In the genomic region with DNA sequence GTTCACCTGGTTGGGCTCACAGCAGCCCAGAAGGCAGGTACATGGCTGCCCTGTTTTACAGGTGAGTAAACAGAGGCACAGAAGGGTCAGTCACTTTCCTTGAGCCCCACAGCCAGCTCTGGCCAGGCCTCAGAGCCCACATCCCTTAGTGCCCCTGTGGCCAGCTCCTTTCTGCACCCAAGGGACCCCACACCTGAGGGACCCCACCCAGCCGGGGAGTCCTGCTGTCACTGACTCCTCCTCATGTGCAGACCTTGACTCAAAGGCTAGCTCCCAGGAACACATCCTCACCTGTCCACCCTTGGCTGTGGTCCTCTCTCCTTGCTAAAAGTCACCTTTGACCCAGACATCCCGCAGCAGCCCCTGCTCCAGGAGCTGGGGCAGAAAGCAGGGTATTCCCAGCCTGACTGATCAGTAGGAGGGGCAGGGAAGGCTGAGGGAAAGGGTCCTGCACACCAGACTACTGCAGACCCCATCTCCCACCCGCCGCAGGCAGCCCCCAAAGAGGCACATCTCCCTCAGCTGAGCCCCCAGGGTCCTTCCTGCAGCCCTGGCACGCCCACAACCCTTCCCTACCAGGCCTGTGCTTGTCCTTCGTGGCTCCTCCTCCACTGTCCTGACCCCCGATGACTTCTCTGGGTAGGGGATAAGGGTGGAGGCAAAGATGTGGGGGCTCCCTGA, we compare ENCODE assay signal across 27 cellular contexts. TPM values are rescaled to one million over a fixed set of nuclear protein-coding genes. Genes with fewer than 3 reads are reported as not detected.
DNase-seq lines count a peak whose midpoint lies in the region; ATAC-seq, FAIRE-seq and TF ChIP-seq lines count a peak whose summit lies in the region.
"Had no signal": no experiment of that assay in that cellular context is flagged by ENCODE, and none has a peak within 500 bp of the region (broad histone marks: within the 10 kb centered on the region; RNA-seq: fewer than 3 reads in every experiment).

No MANE protein-coding gene starts in this region.

- H3K27ac Mint-ChIP-seq in MCF 10A (ENCODE audit: low read depth, unreplicated experiment) (peak overlapping the region; percentile 71), brain (peak overlapping the region in 4 of 5 experiments; percentile 81 to 91 (median 87))
- H3K27ac Mint-ChIP-seq: dendritic cell treated with granulocyte-macrophage colony-stimulating factor and Interleukin-4, amounts not matched to agents 40 ng/mL and 50 ng/mL, for 4 days had no signal

- BruUV-seq in MCF 10A (replicated peaks; lab: Mats Ljungman, UMichigan) = no TSS peak

- TF ChIP-seq CTCF in MCF 10A (IDR thresholded peaks at IDR 0.05; ENCODE audit: unreplicated experiment) = no peak
- TF ChIP-seq CTCF in breast epithelium (IDR thresholded peaks at IDR 0.05) = no peak
- TF ChIP-seq CTCF in brain (conservative IDR thresholded peaks at IDR 0.05) = no peak
- no peak for TF ChIP-seq CTCF in kidney (IDR thresholded peaks at IDR 0.05; ENCODE audit: borderline replicate concordance, extremely low read depth, insufficient read depth)
- no peak for TF ChIP-seq CTCF in upper lobe of right lung (IDR thresholded peaks at IDR 0.05)

- POLR2A ChIA-PET in MCF 10A (lab: Yijun Ruan, JAX) = interaction anchor here (0.6 to 5.1 kb wide), 7 partner anchors 10 to 85 kb away, joined by 3 to 95 read pairs (median 11); a partner anchor contains a TSS

- H3K27me3 Mint-ChIP-seq in MCF 10A (ENCODE audit: insufficient read depth, unreplicated experiment) (no peaks in the 10 kb centered on the region), brain (peaks cover 8% of the 10 kb centered on the region)

- CTCF ChIA-PET in MCF 10A (lab: Yijun Ruan, JAX) = interaction anchor here (0.7 to 2.5 kb wide), 6 partner anchors 28 to 94 kb away, joined by 3 to 21 read pairs (median 8); no protein-coding TSS in a partner anchor

- intact Hi-C loops in MCF 10A (cut with micrococcal nuclease) (loop anchor here (5.0 kb wide), 1 partner anchor 40 kb away; no protein-coding TSS in a partner anchor), breast epithelium (cut with DNase I; ENCODE audit: low total_unique reads) (no loop called here), kidney (cut with DNase I) (no loop called here), upper lobe of right lung (cut with DNase I) (no loop called here)

- H3K4me1 Mint-ChIP-seq in MCF 10A (ENCODE audit: insufficient read depth, unreplicated experiment) = peaks cover 61% of the 10 kb centered on the region
- peaks cover 52% of the 10 kb centered on the region for H3K4me1 Mint-ChIP-seq in brain

- no peaks in the 10 kb centered on the region for H3K4me1 ChIP-seq in breast epithelium
- no peaks in the 10 kb centered on the region for H3K4me1 ChIP-seq in kidney (ENCODE audit: control insufficient read depth in 1 of 2, insufficient read depth in 1 of 2, low read depth in 1 of 2, low read length in 2 of 2)
- H3K4me1 ChIP-seq in upper lobe of right lung = no peaks in the 10 kb centered on the region

- no peaks in the 10 kb centered on the region for H3K9me3 ChIP-seq in breast epithelium
- H3K9me3 ChIP-seq in kidney (ENCODE audit: control insufficient read depth in 1 of 2, low read length in 2 of 2) = no peaks in the 10 kb centered on the region
- H3K9me3 ChIP-seq in upper lobe of right lung = no peaks in the 10 kb centered on the region
- H3K9me3 ChIP-seq: upper lobe of left lung had no signal

- H3K4me3 ChIP-seq in breast epithelium (no peak overlapping the region), kidney (ENCODE audit: low read length in 2 of 2) (no peak overlapping the region), upper lobe of right lung (no peak overlapping the region)
- H3K4me3 ChIP-seq: upper lobe of left lung had no signal

- H3K4me3 Mint-ChIP-seq in MCF 10A (ENCODE audit: unreplicated experiment) (peak overlapping the region; percentile 35), brain (no peak overlapping the region)
- H3K4me3 Mint-ChIP-seq: activated CD4-positive, alpha-beta T cell treated with anti-CD3 and anti-CD28 coated beads, Interleukin-2, amount 10 ng/mL, durations not matched to agents 24 days and 14 days; dendritic cell treated with granulocyte-macrophage colony-stimulating factor and Interleukin-4, amounts not matched to agents 40 ng/mL and 50 ng/mL, for 4 days; naive B cell had no signal

- ATAC-seq in upper lobe of right lung = no peak
- ATAC-seq: left cardiac atrium had no signal

- DNase-seq in MCF 10A (ENCODE audit: unreplicated experiment) (no peak), breast epithelium (ENCODE audit: low spot score in 2 of 2) (no peak), kidney (peak; percentile 60), upper lobe of right lung (peak; percentile 44), iPS-NIHi7 (ENCODE audit: extremely low spot score) (no peak), GDM1 (lab: John Stamatoyannopoulos, UW) (no peak), NCI-H446 (lab: John Stamatoyannopoulos, UW) (no peak)
- DNase-seq: activated CD4-positive, alpha-beta T cell treated with anti-CD3 and anti-CD28 coated beads, Interleukin-2, amount 10 ng/mL, durations not matched to agents 24 days and 14 days; activated naive CD4-positive, alpha-beta T cell treated with anti-CD3 and anti-CD28 coated beads, Interleukin-2, amount 50 U/mL, for 16 hours; AML-193; amygdala; COR-L47; DND-41; left cardiac atrium; MV-4-11; naive B cell; NCI-H1694; NCI-H2171 treated with DMSO at 0.1 percent for 48 hours; NCI-H526 treated with DMSO at 0.1 percent for 48 hours; RPMI8226; stimulated activated CD4-positive, alpha-beta T cell treated with anti-CD3 and anti-CD28 coated beads, Interleukin-1b, Interleukin-23, amount 100 ng/mL, for 48 hours; WERI-Rb-1 had no signal

- peaks cover 10% of the 10 kb centered on the region for H3K36me3 Mint-ChIP-seq in MCF 10A (ENCODE audit: insufficient read depth, unreplicated experiment)
- H3K36me3 Mint-ChIP-seq in brain = no peaks in the 10 kb centered on the region
- H3K36me3 Mint-ChIP-seq: naive B cell had no signal

- H3K36me3 ChIP-seq in breast epithelium (no peaks in the 10 kb centered on the region), kidney (ENCODE audit: control insufficient read depth in 1 of 2, insufficient read depth in 2 of 2, low read length in 2 of 2) (no peaks in the 10 kb centered on the region), upper lobe of right lung (no peaks in the 10 kb centered on the region)
- H3K36me3 ChIP-seq: upper lobe of left lung, WERI-Rb-1 had no signal

- no peak overlapping the region for H3K9ac ChIP-seq in kidney (ENCODE audit: low read length in 2 of 2)

- FAIRE-seq in kidney (lab: Jason Lieb, UNC) = no peak
- FAIRE-seq: GM12891 had no signal

- no peaks in the 10 kb centered on the region for H3K9me3 Mint-ChIP-seq in MCF 10A (ENCODE audit: unreplicated experiment)
- H3K9me3 Mint-ChIP-seq in brain = peaks cover 0 to 2% (median 0%) of the 10 kb centered on the region in 5 experiments
- H3K9me3 Mint-ChIP-seq: activated CD4-positive, alpha-beta T cell treated with anti-CD3 and anti-CD28 coated beads, Interleukin-2, amount 10 ng/mL, durations not matched to agents 24 days and 14 days; dendritic cell treated with granulocyte-macrophage colony-stimulating factor and Interleukin-4, amounts not matched to agents 40 ng/mL and 50 ng/mL, for 4 days had no signal

- H3K27me3 ChIP-seq in breast epithelium (peaks cover 0 to 2% of the 10 kb centered on the region in 2 donors), upper lobe of right lung (no peaks in the 10 kb centered on the region)
- H3K27me3 ChIP-seq: upper lobe of left lung had no signal

- H3K27ac ChIP-seq in breast epithelium = no peak overlapping the region
- H3K27ac ChIP-seq in kidney (ENCODE audit: low read depth in 2 of 2, low read length in 2 of 2) = no peak overlapping the region
- no peak overlapping the region for H3K27ac ChIP-seq in upper lobe of right lung
- H3K27ac ChIP-seq: 22Rv1, upper lobe of left lung, WERI-Rb-1 had no signal

- TF ChIP-seq POLR2A in breast epithelium (IDR thresholded peaks at IDR 0.05) = no peak

RNA-seq across cellular contexts. Expression of a gene that starts 9.8 kb away (rescaled TPM):
- 52.0 and 59.3 TPM in 2 replicates for total RNA-seq in MCF 10A (2022)
- total RNA-seq in breast epithelium = 10 to 100 TPM in 1 of 3 donors, 1 to 10 TPM in 2; 7.5 to 10.1 (median 8.0) TPM
- polyA plus RNA-seq in brain (ENCODE audit: insufficient read depth, low read depth, low replicate concordance) = 47.6 TPM
- 0.94 TPM for total RNA-seq in kidney
- polyA plus RNA-seq in kidney (ENCODE audit: insufficient read depth, low read depth, low replicate concordance) = 0.90 TPM
- 11.1 TPM for total RNA-seq in upper lobe of right lung

Comparison
In these comparisons a context has a peak if more than half of its experiments do, and no peak if none do; other contexts are left out.
1. DNase-seq: peak in kidney (single experiment) and upper lobe of right lung (single experiment); none in MCF 10A (single experiment), breast epithelium (0 of 2), iPS-NIHi7 (single experiment), GDM1 (single experiment) and NCI-H446 (0 of 2).